Comparison of ENCODE assay signal across 18 cellular contexts in genomic region chr12:120397827-120398563, GRCh38. TPM values are rescaled to one million over a fixed set of nuclear protein-coding genes. Genes with fewer than 3 reads are reported as not detected.
DNase-seq lines count a peak whose midpoint lies in the region; ATAC-seq and TF ChIP-seq lines count a peak whose summit lies in the region.
"Had no signal": no experiment of that assay in that cellular context is flagged by ENCODE, and none has a peak within 500 bp of the region (broad histone marks: within the 10 kb centered on the region; RNA-seq: fewer than 3 reads in every experiment).

No MANE protein-coding gene starts in this region.

- H3K4me2 ChIP-seq in GM23338, result peak overlapping the region; percentile 66; the same call in 1 of the 2 replicates
- peak overlapping the region; percentile 17; the same call in 1 of the 2 replicates for H3K4me2 ChIP-seq in OCI-LY3 (ENCODE audit: low read length)

- H2AFZ ChIP-seq in GM23338, result peak overlapping the region; percentile 98
- H2AFZ ChIP-seq in OCI-LY3 (ENCODE audit: low read depth, low read length), result no peak overlapping the region
- H2AFZ ChIP-seq: GM23248 had no signal

- peaks cover 19% of the 10 kb centered on the region for H3K27me3 Mint-ChIP-seq in GM23338 (ENCODE audit: insufficient read depth, low read depth, poor library complexity)

- H3K4me3 ChIP-seq in GM23338, result peak overlapping the region; percentile 26; the same call in 1 of the 2 replicates
- H3K4me3 ChIP-seq in OCI-LY3 (ENCODE audit: low read length), result no peak overlapping the region
- no peak overlapping the region for H3K4me3 ChIP-seq in prostate gland
- H3K4me3 ChIP-seq: GM23248, lung had no signal

- H3K36me3 Mint-ChIP-seq in GM23338 (ENCODE audit: low read depth), result no peaks in the 10 kb centered on the region
- H3K36me3 Mint-ChIP-seq: activated CD8-positive, alpha-beta memory T cell treated with anti-CD3 and anti-CD28 coated beads, Interleukin-2, amount 10 ng/mL, durations not matched to agents 7 days and 5 days had no signal

- H3K9me2 ChIP-seq in GM23338 (ENCODE audit: insufficient read depth), result no peaks in the 10 kb centered on the region

- peaks cover 38% of the 10 kb centered on the region for H3K4me1 Mint-ChIP-seq in GM23338
- H3K4me1 Mint-ChIP-seq: activated CD8-positive, alpha-beta memory T cell treated with anti-CD3 and anti-CD28 coated beads, Interleukin-2, amount 10 ng/mL, durations not matched to agents 7 days and 5 days had no signal

- H3K27ac ChIP-seq in GM23338 (ENCODE audit: low read depth) (0 out of 2 replicates have a peak overlapping the region, but pooled peaks have one; percentile 26), OCI-LY3 (ENCODE audit: low read length) (no peak overlapping the region), prostate gland (peak overlapping the region; percentile 38 to 81)
- H3K27ac ChIP-seq: brain microvascular endothelial cell, GM23248 had no signal

- TF ChIP-seq CTCF in GM23338 (conservative IDR thresholded peaks at IDR 0.05; ENCODE audit: low read depth in 2 of 2) (no peak), OCI-LY3 (IDR thresholded peaks at IDR 0.05; ENCODE audit: low read depth, low read length) (no peak), prostate gland (IDR thresholded peaks at IDR 0.05) (no peak)

- H3K4me3 Mint-ChIP-seq in GM23338, result no peak overlapping the region; the same call in 2 of the 3 replicates
- H3K4me3 Mint-ChIP-seq: activated CD8-positive, alpha-beta memory T cell treated with anti-CD3 and anti-CD28 coated beads, Interleukin-2, amount 10 ng/mL, durations not matched to agents 7 days and 5 days had no signal

- no peaks in the 10 kb centered on the region for H4K20me1 ChIP-seq in GM23338 (replicated peaks; ENCODE audit: insufficient read depth)
- H4K20me1 ChIP-seq in OCI-LY3 (ENCODE audit: insufficient read depth, low read length), result no peaks in the 10 kb centered on the region

- no peaks in the 10 kb centered on the region for H3K27me3 ChIP-seq in GM23338 (ENCODE audit: insufficient read depth)
- no peaks in the 10 kb centered on the region for H3K27me3 ChIP-seq in OCI-LY3 (ENCODE audit: low read depth, low read length)
- H3K27me3 ChIP-seq in prostate gland (replicated peaks; ENCODE audit: insufficient read depth), result no peaks in the 10 kb centered on the region

- no peaks in the 10 kb centered on the region for H3K9me3 ChIP-seq in OCI-LY3 (ENCODE audit: insufficient read depth, low read length)
- H3K9me3 ChIP-seq in prostate gland, result no peaks in the 10 kb centered on the region

- no peak overlapping the region for H3K27ac Mint-ChIP-seq in GM23338
- H3K27ac Mint-ChIP-seq: activated CD8-positive, alpha-beta memory T cell treated with anti-CD3 and anti-CD28 coated beads, Interleukin-2, amount 10 ng/mL, durations not matched to agents 7 days and 5 days had no signal

- intact Hi-C loops in prostate gland (cut with DNase I), result no loop called here

- 28% methylated on average over 32 of the region's 32 CpGs for WGBS in prostate gland

- DNase-seq in GM23338 (ENCODE audit: low spot score) (peak; percentile 69), hypothalamus (lab: John Stamatoyannopoulos, UW) (peak in 27 of 51 donors; percentile 2 to 60 (median 33)), prostate gland (ENCODE audit: low spot score) (peak; percentile 8), KG1 (lab: John Stamatoyannopoulos, UW) (no peak), SHP77 (lab: John Stamatoyannopoulos, UW) (no peak), GM19240 (ENCODE audit: insufficient read length, low spot score) (no peak)
- DNase-seq: activated CD4-positive, CD25-positive, alpha-beta regulatory T cell; activated CD8-positive, alpha-beta memory T cell treated with anti-CD3 and anti-CD28 coated beads, Interleukin-2, amount 10 ng/mL, durations not matched to agents 7 days and 5 days; activated gamma-delta T cell; brain microvascular endothelial cell; effector memory CD4-positive, alpha-beta T cell; GM23248; NCI-H226; stimulated activated naive CD4-positive, alpha-beta T cell had no signal

- H3K79me2 ChIP-seq in GM23338 (replicated peaks; ENCODE audit: insufficient read depth) (no peaks in the 10 kb centered on the region), OCI-LY3 (ENCODE audit: low read length) (no peaks in the 10 kb centered on the region)

- no peaks in the 10 kb centered on the region for H3K9me3 Mint-ChIP-seq in GM23338

- H3F3A ChIP-seq in GM23338 (replicated peaks; ENCODE audit: low read depth), result peaks cover 30% of the 10 kb centered on the region

- no peak overlapping the region for H3K9ac ChIP-seq in OCI-LY3 (ENCODE audit: low read length)
- H3K9ac ChIP-seq: GM23248 had no signal

- no peak for TF ChIP-seq POLR2A in prostate gland (IDR thresholded peaks at IDR 0.05)

- H3K4me1 ChIP-seq in GM23338 (ENCODE audit: insufficient read depth) (peaks cover 43% of the 10 kb centered on the region), OCI-LY3 (ENCODE audit: low read length) (peaks cover 26% of the 10 kb centered on the region), prostate gland (replicated peaks) (peaks cover 8% of the 10 kb centered on the region)

- H3K36me3 ChIP-seq in GM23338 (ENCODE audit: insufficient read depth) (no peaks in the 10 kb centered on the region), OCI-LY3 (replicated peaks; ENCODE audit: low read depth, low read length) (no peaks in the 10 kb centered on the region), prostate gland (no peaks in the 10 kb centered on the region)
- H3K36me3 ChIP-seq: brain microvascular endothelial cell had no signal

- ATAC-seq in GM23338 (peak; percentile 6), GM18511 (IDR thresholded peaks at IDR 0.05; ENCODE audit: unreplicated experiment) (no peak)
- ATAC-seq: activated CD8-positive, alpha-beta memory T cell treated with anti-CD3 and anti-CD28 coated beads, Interleukin-2, amount 10 ng/mL, durations not matched to agents 7 days and 5 days had no signal

RNA-seq across cellular contexts. Expression of gene MSI1, which starts 29.0 kb away (rescaled TPM):
- 8.1 and 12.8 TPM in 2 replicates for total RNA-seq in GM23338 (2014; rRNA removed; shearing (Covaris generic))
- polyA plus RNA-seq in GM23338 (2016; fragmentation: Nextera tagmentation; extraction: Ambion mirVana), result 16.9 and 19.2 TPM in 2 replicates
- total RNA-seq in prostate gland, result 1 to 10 TPM; 1.7 to 8.2 TPM
- total RNA-seq: GM23248 had no signal
- polyA plus RNA-seq: BJ, GM23248 had no signal

RNA-seq across cellular contexts. Expression of gene COX6A1, which starts 39.9 kb away (rescaled TPM):
- total RNA-seq in GM23338 (2014; rRNA removed; shearing (Covaris generic)), result 393 and 422 TPM in 2 replicates
- 1,484 and 1,643 TPM in 2 replicates for polyA plus RNA-seq in GM23338 (2016; fragmentation: Nextera tagmentation; extraction: Ambion mirVana)
- total RNA-seq in prostate gland, result 100 to 1,000 TPM; 616 to 965 TPM

RNA-seq across cellular contexts. Expression of gene TRIAP1, which starts 48.2 kb away (rescaled TPM):
- 53.4 and 61.8 TPM in 2 replicates for total RNA-seq in GM23338 (2014; rRNA removed; shearing (Covaris generic))
- 94.0 and 94.2 TPM in 2 replicates for polyA plus RNA-seq in GM23338 (2016; fragmentation: Nextera tagmentation; extraction: Ambion mirVana)
- total RNA-seq in prostate gland, result 10 to 100 TPM; 15.7 to 21.9 TPM

RNA-seq across cellular contexts. Expression of gene GATC, which starts 48.2 kb away (rescaled TPM):
- total RNA-seq in GM23338 (2014; rRNA removed; shearing (Covaris generic)), result 16.7 and 18.5 TPM in 2 replicates
- polyA plus RNA-seq in GM23338 (2016; fragmentation: Nextera tagmentation; extraction: Ambion mirVana), result 14.9 and 20.1 TPM in 2 replicates
- 10 to 100 TPM; 19.3 to 30.1 TPM for total RNA-seq in prostate gland

Comparison
In these comparisons a context has a peak if more than half of its experiments do, and no peak if none do; other contexts are left out.
1. DNase-seq: peak in GM23338 (single experiment), hypothalamus (27 of 51) and prostate gland (single experiment); none in KG1 (single experiment), SHP77 (0 of 2) and GM19240 (single experiment).